In genomic region chr15:74783072-74783807, GRCh38 we compare ENCODE assay signal across 8 cellular contexts. TPM values are rescaled to one million over a fixed set of nuclear protein-coding genes. Genes with fewer than 3 reads are reported as not detected.
A peak's percentile ranks its signal among the peaks of the same experiment; 100 is the strongest.
DNase-seq lines count a peak whose midpoint lies in the region; ATAC-seq and TF ChIP-seq lines count a peak whose summit lies in the region.

No MANE protein-coding gene starts in this region.

- H3K9ac ChIP-seq in Loucy (ENCODE audit: low read depth, low read length, poor library complexity, severe bottlenecking) = peak overlapping the region; percentile 96

- H3K4me1 ChIP-seq in Loucy (ENCODE audit: insufficient read depth, low read length, poor library complexity, severe bottlenecking) (peaks cover 70% of the 10 kb centered on the region), iPS DF 6.9 (ENCODE audit: control insufficient read depth, insufficient read depth, low read length) (peaks cover 5% of the 10 kb centered on the region; the same call in 1 of the 2 replicates)

- H3K4me1 Mint-ChIP-seq in activated naive CD8-positive, alpha-beta T cell treated with anti-CD3 and anti-CD28 coated beads for 36 hours = peaks cover 54% of the 10 kb centered on the region

- H2AFZ ChIP-seq in Loucy (ENCODE audit: low read length) = no peak overlapping the region

- H3K4me3 ChIP-seq in GM06990 (replicated peaks; ENCODE audit: low read depth, low read length) (peak overlapping the region; percentile 98), Loucy (ENCODE audit: low read length, poor library complexity, severe bottlenecking) (peak overlapping the region; percentile 83), iPS DF 6.9 (ENCODE audit: low read length) (peak overlapping the region; percentile 73; the same call in 1 of the 2 replicates)

- ATAC-seq in GM21717 (IDR thresholded peaks at IDR 0.05; ENCODE audit: unreplicated experiment) (no peak), HG03135 (IDR thresholded peaks at IDR 0.05; ENCODE audit: unreplicated experiment) (no peak)

- H3K9me2 ChIP-seq in Loucy (replicated peaks; ENCODE audit: low read depth, low read length) = no peaks in the 10 kb centered on the region

- peak overlapping the region; percentile 95 for H3K4me2 ChIP-seq in Loucy (ENCODE audit: low read depth, low read length, poor library complexity, severe bottlenecking)

- no CpG with 5 or more reads among the region's 13 CpGs for WGBS in iPS DF 6.9 (ENCODE audit: insufficient coverage, insufficient read length)

- TF ChIP-seq CTCF in GM06990 (IDR thresholded peaks at IDR 0.05; ENCODE audit: insufficient read depth, low read length, poor library complexity, severe bottlenecking) (no peak), Loucy (conservative IDR thresholded peaks at IDR 0.05; ENCODE audit: low read length) (no peak)

- peak overlapping the region; percentile 89 for H3K4me3 Mint-ChIP-seq in activated naive CD8-positive, alpha-beta T cell treated with anti-CD3 and anti-CD28 coated beads for 36 hours

- H3K9me3 ChIP-seq in Loucy (ENCODE audit: insufficient read depth, low read depth, low read length) = no peaks in the 10 kb centered on the region
- no peaks in the 10 kb centered on the region for H3K9me3 ChIP-seq in iPS DF 6.9 (ENCODE audit: control insufficient read depth, insufficient read depth, low read length)

- peak overlapping the region; percentile 99 for H3K27ac Mint-ChIP-seq in activated naive CD8-positive, alpha-beta T cell treated with anti-CD3 and anti-CD28 coated beads for 36 hours

- H3K9me3 Mint-ChIP-seq in activated naive CD8-positive, alpha-beta T cell treated with anti-CD3 and anti-CD28 coated beads for 36 hours = peaks cover 1% of the 10 kb centered on the region

- H3K36me3 ChIP-seq in GM06990 (ENCODE audit: control insufficient read depth, insufficient read depth, low read length) (peaks cover 5% of the 10 kb centered on the region), Loucy (ENCODE audit: insufficient read depth, low read length) (no peaks in the 10 kb centered on the region), iPS DF 6.9 (ENCODE audit: control insufficient read depth, insufficient read depth, low read length) (no peaks in the 10 kb centered on the region)

- peaks cover 57% of the 10 kb centered on the region for H3K36me3 Mint-ChIP-seq in activated naive CD8-positive, alpha-beta T cell treated with anti-CD3 and anti-CD28 coated beads for 36 hours

- peaks cover 76% of the 10 kb centered on the region for H3K79me2 ChIP-seq in Loucy (ENCODE audit: insufficient read depth, low read length)

- no peaks in the 10 kb centered on the region for H3K27me3 Mint-ChIP-seq in activated naive CD8-positive, alpha-beta T cell treated with anti-CD3 and anti-CD28 coated beads for 36 hours

- H3K27me3 ChIP-seq in GM06990 (replicated peaks; ENCODE audit: control insufficient read depth, insufficient read depth, low read length) (no peaks in the 10 kb centered on the region), Loucy (ENCODE audit: insufficient read depth, low read length, poor library complexity, severe bottlenecking) (no peaks in the 10 kb centered on the region), iPS DF 6.9 (ENCODE audit: control insufficient read depth, insufficient read depth, low read length) (no peaks in the 10 kb centered on the region)

- peaks cover 46% of the 10 kb centered on the region for H4K20me1 ChIP-seq in Loucy (ENCODE audit: insufficient read depth, low read length, poor library complexity, severe bottlenecking)

- peak; percentile 70 for DNase-seq in GM06990 (ENCODE audit: extremely low read depth, insufficient read length)
- peak; percentile 55 for DNase-seq in activated naive CD8-positive, alpha-beta T cell treated with anti-CD3 and anti-CD28 coated beads for 36 hours
- no peak for DNase-seq in iPS DF 6.9 (ENCODE audit: low read depth, low spot score)
- DNase-seq in stimulated activated CD8-positive, alpha-beta memory T cell treated with anti-CD3 and anti-CD28 coated beads, Interleukin-4, amount 100 ng/mL, for 48 hours = peak; percentile 59
- DNase-seq in GM19238 (ENCODE audit: insufficient read length, low spot score) = no peak

- peaks cover 3% of the 10 kb centered on the region; the same call in 1 of the 2 replicates for H3F3A ChIP-seq in Loucy (ENCODE audit: low read depth)

- no peak overlapping the region for H3K27ac ChIP-seq in iPS DF 6.9 (ENCODE audit: low read length)

RNA-seq across cellular contexts. Expression of gene CSK, which starts 1.4 kb away (rescaled TPM):
- 100 to 1,000 TPM; 308 to 310 TPM for total RNA-seq in activated naive CD8-positive, alpha-beta T cell treated with anti-CD3 and anti-CD28 coated beads for 36 hours

RNA-seq across cellular contexts. Expression of gene LMAN1L, which starts 29.4 kb away (rescaled TPM):
- total RNA-seq in activated naive CD8-positive, alpha-beta T cell treated with anti-CD3 and anti-CD28 coated beads for 36 hours = under 1 TPM; 0.14 to 0.33 TPM

RNA-seq across cellular contexts. Expression of gene CYP1A2, which starts 34.6 kb away (rescaled TPM):
- total RNA-seq in activated naive CD8-positive, alpha-beta T cell treated with anti-CD3 and anti-CD28 coated beads for 36 hours = not detected

RNA-seq across cellular contexts. Expression of gene CPLX3, which starts 43.2 kb away (rescaled TPM):
- total RNA-seq in activated naive CD8-positive, alpha-beta T cell treated with anti-CD3 and anti-CD28 coated beads for 36 hours = under 1 TPM in 1 of 2 experiments, not detected in 1; 0.19 TPM

RNA-seq across cellular contexts. Expression of gene CYP1A1, which starts 57.9 kb away (rescaled TPM):
- 1 to 10 TPM; 4.7 to 4.9 TPM for total RNA-seq in activated naive CD8-positive, alpha-beta T cell treated with anti-CD3 and anti-CD28 coated beads for 36 hours

Comparison
In these comparisons a context has a peak if more than half of its experiments do, and no peak if none do; other contexts are left out.
1. DNase-seq: peak in GM06990 (single experiment), activated naive CD8-positive, alpha-beta T cell treated with anti-CD3 and anti-CD28 coated beads for 36 hours (single experiment) and stimulated activated CD8-positive, alpha-beta memory T cell treated with anti-CD3 and anti-CD28 coated beads, Interleukin-4, amount 100 ng/mL, for 48 hours (single experiment); none in iPS DF 6.9 (single experiment) and GM19238 (single experiment).
2. Peak in every context shown above with its lines, with median percentiles within 50 percentile points of each other: H3K4me3 ChIP-seq.